ENCODE assay signal across 25 cellular contexts in the genomic region with DNA sequence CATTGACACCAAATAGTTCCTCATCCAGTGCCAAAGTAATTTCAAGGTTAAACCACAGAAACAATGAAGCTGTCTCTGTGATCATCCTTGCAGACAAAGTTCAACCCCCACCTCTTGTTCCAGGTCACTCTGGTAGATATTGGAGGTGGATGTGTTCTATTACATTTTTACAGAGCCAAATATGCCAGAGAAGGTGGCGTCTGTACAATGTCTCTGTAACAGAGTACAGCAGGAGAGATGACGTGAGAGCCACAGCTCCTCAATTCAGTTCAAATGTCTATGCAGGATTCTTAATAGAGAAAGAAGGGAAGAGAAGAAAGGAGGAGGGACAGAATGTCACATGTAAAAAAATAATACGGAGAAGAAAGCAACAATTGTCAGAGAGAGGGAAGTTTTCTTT.
A peak's percentile ranks its signal among the peaks of the same experiment; 100 is the strongest.
DNase-seq lines count a peak whose midpoint lies in the region; ATAC-seq and TF ChIP-seq lines count a peak whose summit lies in the region.
"Had no signal": no experiment of that assay in that cellular context is flagged by ENCODE, and none has a peak within 500 bp of the region (broad histone marks: within the 10 kb centered on the region; RNA-seq: fewer than 3 reads in every experiment).

No MANE protein-coding gene starts in this region.

- CTCF ChIA-PET in CD8-positive, alpha-beta T cell (lab: Charles Lee): interaction anchor here (0.6 to 1.6 kb wide), 9 partner anchors 9 to 906 kb away, joined by 3 to 6 read pairs (median 4); no protein-coding TSS in a partner anchor
- CTCF ChIA-PET in naive thymus-derived CD4-positive, alpha-beta T cell (lab: Charles Lee): interaction anchor here (0.6 to 1.4 kb wide), 7 partner anchors 14 to 615 kb away, joined by 3 to 5 read pairs (median 3); no protein-coding TSS in a partner anchor

- no peak overlapping the region for H3K27ac ChIP-seq in CD8-positive, alpha-beta T cell (ENCODE audit: low read depth, low read length)
- H3K27ac ChIP-seq in naive thymus-derived CD4-positive, alpha-beta T cell (ENCODE audit: low read depth, low read length): peak overlapping the region; percentile 56
- H3K27ac ChIP-seq: brain microvascular endothelial cell, dorsolateral prefrontal cortex, gastrocnemius medialis, SJCRH30, tibial nerve had no signal

- H3K27me3 ChIP-seq in CD8-positive, alpha-beta T cell (ENCODE audit: insufficient read depth, low read length): no peaks in the 10 kb centered on the region
- H3K27me3 ChIP-seq in naive thymus-derived CD4-positive, alpha-beta T cell (ENCODE audit: control insufficient read depth in 2 of 2, insufficient read depth in 2 of 2, low read length in 2 of 2): no peaks in the 10 kb centered on the region
- H3K27me3 ChIP-seq: brain microvascular endothelial cell, gastrocnemius medialis, SJCRH30, tibial nerve had no signal

- no peak for ATAC-seq in CD8-positive, alpha-beta T cell
- no peak for ATAC-seq in T-helper 17 cell
- ATAC-seq in naive thymus-derived CD4-positive, alpha-beta T cell: no peak
- no peak for ATAC-seq in natural killer cell treated with Interleukin-12 subunit alpha and Interleukin-12 subunit beta and Interleukin-15 and Interleukin-18, amount 100 ng/mL, for 72 hours
- ATAC-seq: gastrocnemius medialis, K562 had no signal

- peaks cover 21% of the 10 kb centered on the region for H3K4me1 Mint-ChIP-seq in activated T-cell treated with anti-CD3 and anti-CD28 coated beads, Interleukin-2, amount 50 U/mL, for 24 hours (ENCODE audit: low read depth)
- peaks cover 22% of the 10 kb centered on the region for H3K4me1 Mint-ChIP-seq in CD8-positive, alpha-beta T cell (ENCODE audit: low read depth)
- H3K4me1 Mint-ChIP-seq in T-helper 17 cell: peaks cover 5% of the 10 kb centered on the region
- peaks cover 5 to 49% (median 32%) of the 10 kb centered on the region in 7 donors for H3K4me1 Mint-ChIP-seq in naive thymus-derived CD4-positive, alpha-beta T cell
- H3K4me1 Mint-ChIP-seq in natural killer cell treated with Interleukin-12 subunit alpha and Interleukin-12 subunit beta and Interleukin-15 and Interleukin-18, amount 100 ng/mL, for 72 hours (ENCODE audit: low read depth in 2 of 2): peaks cover 0 to 4% of the 10 kb centered on the region in 2 donors

- intact Hi-C loops in CD8-positive, alpha-beta T cell (cut with DNase I, micrococcal nuclease): loop anchor here in 1 of 2 experiments (5.0 kb wide), 1 partner anchor 35 kb away; no protein-coding TSS in a partner anchor
- intact Hi-C loops in naive thymus-derived CD4-positive, alpha-beta T cell (cut with micrococcal nuclease): loop anchor here (1.0 to 5.0 kb wide), 8 partner anchors 23 to 711 kb away; no protein-coding TSS in a partner anchor

- peak overlapping the region; percentile 73 for H3K4me3 Mint-ChIP-seq in activated T-cell treated with anti-CD3 and anti-CD28 coated beads, Interleukin-2, amount 50 U/mL, for 24 hours
- peak overlapping the region; percentile 77 for H3K4me3 Mint-ChIP-seq in CD8-positive, alpha-beta T cell
- no peak overlapping the region for H3K4me3 Mint-ChIP-seq in T-helper 17 cell
- H3K4me3 Mint-ChIP-seq in naive thymus-derived CD4-positive, alpha-beta T cell: peak overlapping the region; percentile 63 to 88 (median 78)
- no peak overlapping the region for H3K4me3 Mint-ChIP-seq in natural killer cell treated with Interleukin-12 subunit alpha and Interleukin-12 subunit beta and Interleukin-15 and Interleukin-18, amount 100 ng/mL, for 72 hours

- H3K27ac Mint-ChIP-seq in activated T-cell treated with anti-CD3 and anti-CD28 coated beads, Interleukin-2, amount 50 U/mL, for 24 hours: peak overlapping the region; percentile 89
- peak overlapping the region; percentile 84 for H3K27ac Mint-ChIP-seq in CD8-positive, alpha-beta T cell
- peak overlapping the region; percentile 82 for H3K27ac Mint-ChIP-seq in T-helper 17 cell
- H3K27ac Mint-ChIP-seq in naive thymus-derived CD4-positive, alpha-beta T cell: peak overlapping the region; percentile 66 to 95 (median 90)
- no peak overlapping the region for H3K27ac Mint-ChIP-seq in natural killer cell treated with Interleukin-12 subunit alpha and Interleukin-12 subunit beta and Interleukin-15 and Interleukin-18, amount 100 ng/mL, for 72 hours

- H3K9me3 Mint-ChIP-seq in activated T-cell treated with anti-CD3 and anti-CD28 coated beads, Interleukin-2, amount 50 U/mL, for 24 hours: no peaks in the 10 kb centered on the region
- H3K9me3 Mint-ChIP-seq in CD8-positive, alpha-beta T cell: no peaks in the 10 kb centered on the region
- no peaks in the 10 kb centered on the region for H3K9me3 Mint-ChIP-seq in naive thymus-derived CD4-positive, alpha-beta T cell
- H3K9me3 Mint-ChIP-seq in natural killer cell treated with Interleukin-12 subunit alpha and Interleukin-12 subunit beta and Interleukin-15 and Interleukin-18, amount 100 ng/mL, for 72 hours: no peaks in the 10 kb centered on the region

- H3K27me3 Mint-ChIP-seq in activated T-cell treated with anti-CD3 and anti-CD28 coated beads, Interleukin-2, amount 50 U/mL, for 24 hours: no peaks in the 10 kb centered on the region
- H3K27me3 Mint-ChIP-seq in CD8-positive, alpha-beta T cell (ENCODE audit: low read depth): no peaks in the 10 kb centered on the region
- peaks cover 5% of the 10 kb centered on the region for H3K27me3 Mint-ChIP-seq in T-helper 17 cell
- H3K27me3 Mint-ChIP-seq in naive thymus-derived CD4-positive, alpha-beta T cell: peaks cover 0 to 33% (median 0%) of the 10 kb centered on the region in 5 donors
- peaks cover 11 to 19% of the 10 kb centered on the region in 2 donors for H3K27me3 Mint-ChIP-seq in natural killer cell treated with Interleukin-12 subunit alpha and Interleukin-12 subunit beta and Interleukin-15 and Interleukin-18, amount 100 ng/mL, for 72 hours

- no peaks in the 10 kb centered on the region for H3K9me3 ChIP-seq in CD8-positive, alpha-beta T cell (ENCODE audit: low read length)
- H3K9me3 ChIP-seq in T-helper 17 cell (ENCODE audit: control insufficient read depth, low read length, poor library complexity, severe bottlenecking): no peaks in the 10 kb centered on the region
- H3K9me3 ChIP-seq in naive thymus-derived CD4-positive, alpha-beta T cell (ENCODE audit: control insufficient read depth in 2 of 3, low read length in 3 of 3): no peaks in the 10 kb centered on the region
- H3K9me3 ChIP-seq: Caco-2, gastrocnemius medialis, HAP-1, SJCRH30, tibial nerve had no signal

- no peak for DNase-seq in activated T-cell treated with anti-CD3 and anti-CD28 coated beads, Interleukin-2, amount 50 U/mL, for 24 hours
- DNase-seq in activated T-cell treated with anti-CD3 and anti-CD28 coated beads, Interleukin-2, amount 50 U/mL, for 1 hour: no peak
- DNase-seq in CD8-positive, alpha-beta T cell: no peak
- DNase-seq in T-helper 17 cell: no peak
- DNase-seq in naive thymus-derived CD4-positive, alpha-beta T cell: no peak
- DNase-seq in stimulated activated CD4-positive, alpha-beta T cell treated with anti-CD3 and anti-CD28 coated beads, Interleukin-4, amount 100 ng/mL, for 24 hours: no peak
- DNase-seq in natural killer cell treated with Interleukin-12 subunit alpha and Interleukin-12 subunit beta and Interleukin-15 and Interleukin-18, amount 100 ng/mL, for 72 hours (ENCODE audit: low spot score): no peak
- DNase-seq: activated effector memory CD4-positive, alpha-beta T cell treated with Interleukin-2 at 50 U/mL for 16 hours; amniotic stem cell; brain microvascular endothelial cell; Caco-2; DMS53; dorsolateral prefrontal cortex; gastrocnemius medialis; NCI-H1105; NCI-H187 treated with DMSO at 0.1 percent for 48 hours; NCI-H2171 treated with DMSO at 0.1 percent for 48 hours; NCI-H510A treated with DMSO at 0.1 percent for 48 hours; right cardiac atrium; RPMI8226; SJCRH30 had no signal

- no peak for TF ChIP-seq CTCF in CD8-positive, alpha-beta T cell (IDR thresholded peaks at IDR 0.05)

- H3K36me3 ChIP-seq in CD8-positive, alpha-beta T cell (ENCODE audit: insufficient read depth, low read length): no peaks in the 10 kb centered on the region
- no peaks in the 10 kb centered on the region for H3K36me3 ChIP-seq in naive thymus-derived CD4-positive, alpha-beta T cell (ENCODE audit: control insufficient read depth in 2 of 3, insufficient read depth in 3 of 3, low read length in 3 of 3)
- H3K36me3 ChIP-seq: brain microvascular endothelial cell, gastrocnemius medialis, HAP-1, SJCRH30, tibial nerve had no signal

- POLR2A ChIA-PET in CD8-positive, alpha-beta T cell (lab: Charles Lee): interaction anchor here (0.8 to 0.9 kb wide), 2 partner anchors 9 to 30 kb away, joined by 3 read pairs; no protein-coding TSS in a partner anchor
- POLR2A ChIA-PET in naive thymus-derived CD4-positive, alpha-beta T cell (lab: Charles Lee): interaction anchor here (0.5 to 1.6 kb wide), 2 partner anchors 558 to 614 kb away, joined by 3 to 4 read pairs; no protein-coding TSS in a partner anchor

- peaks cover 18% of the 10 kb centered on the region for H3K4me1 ChIP-seq in CD8-positive, alpha-beta T cell (ENCODE audit: insufficient read depth, low read length)
- peaks cover 0 to 8% of the 10 kb centered on the region in 2 donors for H3K4me1 ChIP-seq in naive thymus-derived CD4-positive, alpha-beta T cell (ENCODE audit: control insufficient read depth in 2 of 2, insufficient read depth in 2 of 2, low read length in 2 of 2)
- H3K4me1 ChIP-seq: gastrocnemius medialis, HAP-1, SJCRH30, tibial nerve had no signal

- no peak overlapping the region for H3K4me3 ChIP-seq in CD8-positive, alpha-beta T cell (ENCODE audit: low read depth, low read length)
- H3K4me3 ChIP-seq in naive thymus-derived CD4-positive, alpha-beta T cell (ENCODE audit: low read length): peak overlapping the region; percentile 30
- H3K4me3 ChIP-seq: dorsolateral prefrontal cortex, gastrocnemius medialis, HAP-1, K562, SJCRH30, smooth muscle cell, tibial nerve had no signal

- H3K36me3 Mint-ChIP-seq in activated T-cell treated with anti-CD3 and anti-CD28 coated beads, Interleukin-2, amount 50 U/mL, for 24 hours (ENCODE audit: low read depth): no peaks in the 10 kb centered on the region
- H3K36me3 Mint-ChIP-seq in CD8-positive, alpha-beta T cell: no peaks in the 10 kb centered on the region
- H3K36me3 Mint-ChIP-seq in T-helper 17 cell (ENCODE audit: low read depth): no peaks in the 10 kb centered on the region
- H3K36me3 Mint-ChIP-seq in naive thymus-derived CD4-positive, alpha-beta T cell: no peaks in the 10 kb centered on the region
- H3K36me3 Mint-ChIP-seq in natural killer cell treated with Interleukin-12 subunit alpha and Interleukin-12 subunit beta and Interleukin-15 and Interleukin-18, amount 100 ng/mL, for 72 hours: no peaks in the 10 kb centered on the region

Comparison
In these comparisons a context has a peak if more than half of its experiments do, and no peak if none do; other contexts are left out.
1. H3K27ac Mint-ChIP-seq: peak in activated T-cell treated with anti-CD3 and anti-CD28 coated beads, Interleukin-2, amount 50 U/mL, for 24 hours (single experiment), CD8-positive, alpha-beta T cell (single experiment), T-helper 17 cell (single experiment) and naive thymus-derived CD4-positive, alpha-beta T cell (9 of 9); none in natural killer cell treated with Interleukin-12 subunit alpha and Interleukin-12 subunit beta and Interleukin-15 and Interleukin-18, amount 100 ng/mL, for 72 hours (0 of 2).
2. H3K4me3 Mint-ChIP-seq: peak in activated T-cell treated with anti-CD3 and anti-CD28 coated beads, Interleukin-2, amount 50 U/mL, for 24 hours (single experiment), CD8-positive, alpha-beta T cell (single experiment) and naive thymus-derived CD4-positive, alpha-beta T cell (10 of 10); none in T-helper 17 cell (single experiment) and natural killer cell treated with Interleukin-12 subunit alpha and Interleukin-12 subunit beta and Interleukin-15 and Interleukin-18, amount 100 ng/mL, for 72 hours (single experiment).